In genomic region chr20:52037370-52037769, GRCh38 we compare ENCODE assay signal across 38 cellular contexts.
"Had no signal": no experiment of that assay in that cellular context is flagged by ENCODE, and none has a peak within 500 bp of the region (broad histone marks: within the 10 kb centered on the region; RNA-seq: fewer than 3 reads in every experiment).

No MANE protein-coding gene starts in this region.

- FAIRE-seq: bronchial epithelial cell, TTC549 had no signal

- H3K9me3 ChIP-seq: ascending aorta had no signal

- H3K27ac ChIP-seq: ascending aorta, cardiac muscle cell, VCaP had no signal

- H3K27me3 Mint-ChIP-seq: activated CD4-positive, alpha-beta memory T cell treated with anti-CD3 and anti-CD28 coated beads, Interleukin-2, amount 10 ng/mL, durations not matched to agents 7 days and 5 days; activated CD4-positive, alpha-beta T cell treated with anti-CD3 and anti-CD28 coated beads for 36 hours; activated CD4-positive, alpha-beta T cell treated with anti-CD3 and anti-CD28 coated beads, Interleukin-2, amount 10 ng/mL, durations not matched to agents 7 days and 5 days; activated naive CD4-positive, alpha-beta T cell treated with anti-CD3 and anti-CD28 coated beads, Interleukin-2, amount 10 ng/mL, durations not matched to agents 7 days and 5 days; activated naive CD4-positive, alpha-beta T cell treated with anti-CD3 and anti-CD28 coated beads, Interleukin-2, amount 50 U/mL, for 24 hours; activated naive CD8-positive, alpha-beta T cell; activated naive CD8-positive, alpha-beta T cell treated with anti-CD3 and anti-CD28 coated beads, Interleukin-2, amount 10 ng/mL, durations not matched to agents 7 days and 5 days; activated naive CD8-positive, alpha-beta T cell treated with anti-CD3 and anti-CD28 coated beads, Interleukin-2, amount 50 U/mL, for 24 hours; activated T-cell treated with anti-CD3 and anti-CD28 coated beads, Interleukin-2, amount 50 U/mL, for 24 hours; central memory CD8-positive, alpha-beta T cell had no signal

- ATAC-seq: activated CD4-positive, alpha-beta T cell treated with anti-CD3 and anti-CD28 coated beads for 36 hours; activated CD4-positive, CD25-positive, alpha-beta regulatory T cell treated with anti-CD3 and anti-CD28 coated beads, Interleukin-2, amount 50 U/mL, for 24 hours; activated CD8-positive, alpha-beta memory T cell treated with anti-CD3 and anti-CD28 coated beads, Interleukin-2, amount 10 ng/mL, durations not matched to agents 7 days and 5 days; activated CD8-positive, alpha-beta T cell treated with anti-CD3 and anti-CD28 coated beads, Interleukin-2, amount 10 ng/mL, durations not matched to agents 7 days and 5 days; activated naive CD8-positive, alpha-beta T cell treated with anti-CD3 and anti-CD28 coated beads, Interleukin-2, amount 50 U/mL, for 24 hours had no signal

- H3K4me1 ChIP-seq: ascending aorta had no signal

- H3K36me3 ChIP-seq: ascending aorta, cardiac muscle cell had no signal

- H3K4me3 Mint-ChIP-seq: activated CD4-positive, alpha-beta memory T cell treated with anti-CD3 and anti-CD28 coated beads, Interleukin-2, amount 10 ng/mL, durations not matched to agents 7 days and 5 days; activated CD4-positive, alpha-beta T cell treated with anti-CD3 and anti-CD28 coated beads for 36 hours; activated CD4-positive, alpha-beta T cell treated with anti-CD3 and anti-CD28 coated beads, Interleukin-2, amount 10 ng/mL, durations not matched to agents 7 days and 5 days; activated CD8-positive, alpha-beta memory T cell treated with anti-CD3 and anti-CD28 coated beads, Interleukin-2, amount 10 ng/mL, durations not matched to agents 7 days and 5 days; activated CD8-positive, alpha-beta T cell treated with anti-CD3 and anti-CD28 coated beads, Interleukin-2, amount 10 ng/mL, durations not matched to agents 7 days and 5 days; activated naive CD4-positive, alpha-beta T cell treated with anti-CD3 and anti-CD28 coated beads, Interleukin-2, amount 10 ng/mL, durations not matched to agents 7 days and 5 days; activated naive CD4-positive, alpha-beta T cell treated with anti-CD3 and anti-CD28 coated beads, Interleukin-2, amount 50 U/mL, for 24 hours; activated naive CD8-positive, alpha-beta T cell; activated naive CD8-positive, alpha-beta T cell treated with anti-CD3 and anti-CD28 coated beads, Interleukin-2, amount 10 ng/mL, durations not matched to agents 7 days and 5 days; activated naive CD8-positive, alpha-beta T cell treated with anti-CD3 and anti-CD28 coated beads, Interleukin-2, amount 50 U/mL, for 24 hours; activated T-cell treated with anti-CD3 and anti-CD28 coated beads, Interleukin-2, amount 50 U/mL, for 24 hours; brain; central memory CD8-positive, alpha-beta T cell; T-helper 1 cell treated with Interleukin-12 subunit alpha and Interleukin-12 subunit beta and Interleukin-4 antibody, amounts not matched to agents 30 μg/mL and 1 μg/mL, for 36 hours; T-helper 2 cell treated with Interferon-gamma antibody and Interleukin-4, amounts not matched to agents 5 μg/mL and 100 μg/mL, for 36 hours had no signal

- H3K4me3 ChIP-seq: ascending aorta, cardiac muscle cell had no signal

- H3K4me1 Mint-ChIP-seq: activated CD4-positive, alpha-beta T cell treated with anti-CD3 and anti-CD28 coated beads for 36 hours; activated CD4-positive, alpha-beta T cell treated with anti-CD3 and anti-CD28 coated beads, Interleukin-2, amount 10 ng/mL, durations not matched to agents 7 days and 5 days; activated naive CD4-positive, alpha-beta T cell treated with anti-CD3 and anti-CD28 coated beads, Interleukin-2, amount 10 ng/mL, durations not matched to agents 7 days and 5 days; activated naive CD4-positive, alpha-beta T cell treated with anti-CD3 and anti-CD28 coated beads, Interleukin-2, amount 50 U/mL, for 24 hours; activated naive CD8-positive, alpha-beta T cell treated with anti-CD3 and anti-CD28 coated beads, Interleukin-2, amount 10 ng/mL, durations not matched to agents 7 days and 5 days; activated naive CD8-positive, alpha-beta T cell treated with anti-CD3 and anti-CD28 coated beads, Interleukin-2, amount 50 U/mL, for 24 hours had no signal

- H3K36me3 Mint-ChIP-seq: activated CD8-positive, alpha-beta memory T cell treated with anti-CD3 and anti-CD28 coated beads, Interleukin-2, amount 10 ng/mL, durations not matched to agents 7 days and 5 days; activated naive CD4-positive, alpha-beta T cell treated with anti-CD3 and anti-CD28 coated beads, Interleukin-2, amount 10 ng/mL, durations not matched to agents 7 days and 5 days; activated naive CD4-positive, alpha-beta T cell treated with anti-CD3 and anti-CD28 coated beads, Interleukin-2, amount 50 U/mL, for 24 hours; activated naive CD8-positive, alpha-beta T cell; activated naive CD8-positive, alpha-beta T cell treated with anti-CD3 and anti-CD28 coated beads, Interleukin-2, amount 10 ng/mL, durations not matched to agents 7 days and 5 days; brain had no signal

- H3K9me3 Mint-ChIP-seq: activated CD4-positive, alpha-beta memory T cell treated with anti-CD3 and anti-CD28 coated beads, Interleukin-2, amount 10 ng/mL, durations not matched to agents 7 days and 5 days; activated CD4-positive, alpha-beta T cell treated with anti-CD3 and anti-CD28 coated beads, Interleukin-2, amount 10 ng/mL, durations not matched to agents 7 days and 5 days; activated naive CD4-positive, alpha-beta T cell treated with anti-CD3 and anti-CD28 coated beads, Interleukin-2, amount 10 ng/mL, durations not matched to agents 7 days and 5 days; activated naive CD4-positive, alpha-beta T cell treated with anti-CD3 and anti-CD28 coated beads, Interleukin-2, amount 50 U/mL, for 24 hours; activated naive CD8-positive, alpha-beta T cell treated with anti-CD3 and anti-CD28 coated beads, Interleukin-2, amount 10 ng/mL, durations not matched to agents 7 days and 5 days; activated naive CD8-positive, alpha-beta T cell treated with anti-CD3 and anti-CD28 coated beads, Interleukin-2, amount 50 U/mL, for 24 hours; activated T-cell treated with anti-CD3 and anti-CD28 coated beads, Interleukin-2, amount 50 U/mL, for 24 hours; brain; central memory CD8-positive, alpha-beta T cell; T-helper 1 cell treated with Interleukin-12 subunit alpha and Interleukin-12 subunit beta and Interleukin-4 antibody, amounts not matched to agents 30 μg/mL and 1 μg/mL, for 36 hours; T-helper 2 cell treated with Interferon-gamma antibody and Interleukin-4, amounts not matched to agents 5 μg/mL and 100 μg/mL, for 36 hours had no signal

- DNase-seq: activated CD4-positive, alpha-beta memory T cell treated with anti-CD3 and anti-CD28 coated beads, Interleukin-2, amount 10 ng/mL, durations not matched to agents 7 days and 5 days; activated CD4-positive, alpha-beta T cell treated with anti-CD3 and anti-CD28 coated beads for 1 hour; activated CD4-positive, alpha-beta T cell treated with anti-CD3 and anti-CD28 coated beads for 36 hours; activated CD4-positive, alpha-beta T cell treated with anti-CD3 and anti-CD28 coated beads for 48 hours; activated CD4-positive, alpha-beta T cell treated with anti-CD3 and anti-CD28 coated beads, Interleukin-2, amount 10 ng/mL, durations not matched to agents 7 days and 5 days; activated CD4-positive, alpha-beta T cell treated with anti-CD3 and anti-CD28 coated beads, Interleukin-2, amount 50 U/mL, for 48 hours; activated CD4-positive, CD25-positive, alpha-beta regulatory T cell; activated CD8-positive, alpha-beta memory T cell treated with anti-CD3 and anti-CD28 coated beads for 24 hours; activated CD8-positive, alpha-beta memory T cell treated with anti-CD3 and anti-CD28 coated beads, Interleukin-2, amount 10 ng/mL, durations not matched to agents 7 days and 5 days; activated CD8-positive, alpha-beta memory T cell treated with anti-CD3 and anti-CD28 coated beads, Interleukin-2, amount 50 U/mL, for 48 hours; activated CD8-positive, alpha-beta T cell treated with anti-CD3 and anti-CD28 coated beads, Interleukin-2, amount 10 ng/mL, durations not matched to agents 7 days and 5 days; activated effector memory CD4-positive, alpha-beta T cell treated with anti-CD3 and anti-CD28 coated beads, Interleukin-2, amount 50 U/mL, for 16 hours; activated gamma-delta T cell treated with Interleukin-2 at 50 U/mL for 16 hours; activated naive CD4-positive, alpha-beta T cell; activated naive CD4-positive, alpha-beta T cell treated with anti-CD3 and anti-CD28 coated beads, Interleukin-2, amount 10 ng/mL, durations not matched to agents 7 days and 5 days; activated naive CD8-positive, alpha-beta T cell treated with anti-CD3 and anti-CD28 coated beads, Interleukin-2, amount 10 ng/mL, durations not matched to agents 7 days and 5 days; activated naive CD8-positive, alpha-beta T cell treated with anti-CD3 and anti-CD28 coated beads, Interleukin-2, amount 50 U/mL, for 24 hours; activated T-cell treated with anti-CD3 and anti-CD28 coated beads, Interleukin-2, amount 50 U/mL, for 24 hours; activated T-cell treated with anti-CD3 and anti-CD28 coated beads, Interleukin-2, amount 50 U/mL, for 48 hours; amygdala; anterior cingulate cortex; caudate nucleus; cerebellar nuclear complex; T-helper 1 cell; T-helper 2 cell; T-helper 9 cell had no signal

- H3K27me3 ChIP-seq: ascending aorta, cardiac muscle cell had no signal

- H3K27ac Mint-ChIP-seq: activated CD4-positive, alpha-beta memory T cell treated with anti-CD3 and anti-CD28 coated beads, Interleukin-2, amount 10 ng/mL, durations not matched to agents 7 days and 5 days; activated CD4-positive, alpha-beta T cell treated with anti-CD3 and anti-CD28 coated beads for 36 hours; activated CD4-positive, alpha-beta T cell treated with anti-CD3 and anti-CD28 coated beads, Interleukin-2, amount 10 ng/mL, durations not matched to agents 7 days and 5 days; activated CD8-positive, alpha-beta memory T cell treated with anti-CD3 and anti-CD28 coated beads, Interleukin-2, amount 10 ng/mL, durations not matched to agents 7 days and 5 days; activated CD8-positive, alpha-beta T cell treated with anti-CD3 and anti-CD28 coated beads, Interleukin-2, amount 10 ng/mL, durations not matched to agents 7 days and 5 days; activated naive CD4-positive, alpha-beta T cell treated with anti-CD3 and anti-CD28 coated beads, Interleukin-2, amount 10 ng/mL, durations not matched to agents 7 days and 5 days; activated naive CD4-positive, alpha-beta T cell treated with anti-CD3 and anti-CD28 coated beads, Interleukin-2, amount 50 U/mL, for 24 hours; activated naive CD8-positive, alpha-beta T cell; activated naive CD8-positive, alpha-beta T cell treated with anti-CD3 and anti-CD28 coated beads, Interleukin-2, amount 10 ng/mL, durations not matched to agents 7 days and 5 days; activated naive CD8-positive, alpha-beta T cell treated with anti-CD3 and anti-CD28 coated beads, Interleukin-2, amount 50 U/mL, for 24 hours; activated T-cell treated with anti-CD3 and anti-CD28 coated beads, Interleukin-2, amount 50 U/mL, for 24 hours; brain; T-helper 1 cell treated with Interleukin-12 subunit alpha and Interleukin-12 subunit beta and Interleukin-4 antibody, amounts not matched to agents 30 μg/mL and 1 μg/mL, for 36 hours; T-helper 2 cell treated with Interferon-gamma antibody and Interleukin-4, amounts not matched to agents 5 μg/mL and 100 μg/mL, for 36 hours had no signal
